Comparison of ENCODE assay signal across 9 cellular contexts in the genomic region with DNA sequence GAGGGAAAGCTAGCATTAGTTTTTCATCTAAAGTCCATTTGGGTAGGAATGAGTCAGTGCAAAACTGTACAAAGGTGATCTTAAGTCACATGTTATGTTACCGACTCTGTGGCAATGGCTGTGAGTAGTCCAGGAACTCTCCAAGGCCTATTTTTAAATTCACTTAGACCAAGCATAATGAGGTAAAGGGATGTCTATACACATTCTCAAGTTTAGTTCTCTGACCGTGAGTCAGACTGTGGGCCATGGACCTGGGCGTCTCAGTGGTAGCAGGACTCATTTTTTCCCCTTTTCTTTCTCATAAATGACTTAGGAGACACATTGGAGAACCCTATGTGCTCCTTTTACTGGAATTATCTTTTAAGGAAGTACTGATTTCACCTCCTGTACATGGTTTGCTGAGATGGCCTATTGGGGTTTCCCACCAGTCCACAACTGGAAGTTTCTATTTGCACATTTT.
A peak's percentile ranks its signal among the peaks of the same experiment; 100 is the strongest.
DNase-seq lines count a peak whose midpoint lies in the region; ATAC-seq, FAIRE-seq and TF ChIP-seq lines count a peak whose summit lies in the region.
"Had no signal": no experiment of that assay in that cellular context is flagged by ENCODE, and none has a peak within 500 bp of the region (broad histone marks: within the 10 kb centered on the region; RNA-seq: fewer than 3 reads in every experiment).

No MANE protein-coding gene starts in this region.

- TF ChIP-seq EP300 in A549 (IDR thresholded peaks at IDR 0.05), result no peak

- CTCF ChIA-PET in A549 (lab: Yijun Ruan, JAX), result no interaction called here

- H3K9me2 ChIP-seq in GM23248 (ENCODE audit: insufficient read depth) (no peaks in the 10 kb centered on the region), MM.1S (replicated peaks; ENCODE audit: insufficient read depth, low read length) (no peaks in the 10 kb centered on the region)

- TF ChIP-seq POLR2A in A549 (IDR thresholded peaks at IDR 0.05; ENCODE audit: low read length), result no peak

- peak overlapping the region; percentile 11; the same call in 2 of the 3 replicates for H3K4me2 ChIP-seq in A549
- peak overlapping the region; percentile 72 for H3K4me2 ChIP-seq in GM23248 (ENCODE audit: unreplicated experiment)
- no peak overlapping the region for H3K4me2 ChIP-seq in MM.1S (ENCODE audit: low read depth, low read length)

- DNase-seq in A549 (ENCODE audit: low read depth in 1 of 2, low spot score in 1 of 2) (no peak), GM23248 (peak; percentile 96), astrocyte of the hippocampus (ENCODE audit: low read depth, low spot score) (peak; percentile 89), medulla oblongata (ENCODE audit: extremely low spot score) (peak; percentile 50), NCI-H82 treated with DMSO at 0.1 percent for 48 hours (lab: John Stamatoyannopoulos, UW; ENCODE audit: unreplicated experiment) (no peak), MM.1S (no peak), NCI-H524 treated with DMSO at 0.1 percent for 48 hours (lab: John Stamatoyannopoulos, UW) (no peak)

- POLR2A ChIA-PET in A549 (lab: Yijun Ruan, JAX), result no interaction called here

- H3K27me3 ChIP-seq in GM23248 (replicated peaks; ENCODE audit: insufficient read depth), result no peaks in the 10 kb centered on the region
- no peaks in the 10 kb centered on the region for H3K27me3 ChIP-seq in MM.1S (replicated peaks; ENCODE audit: insufficient read depth, low read length)

- H3K9ac ChIP-seq in GM23248 (peak overlapping the region; percentile 59), MM.1S (ENCODE audit: low read length) (no peak overlapping the region)

- no peak for FAIRE-seq in A549 (lab: Jason Lieb, UNC)

- H3F3A ChIP-seq in GM23248 (ENCODE audit: insufficient read depth), result peaks cover 30% of the 10 kb centered on the region
- H3F3A ChIP-seq in MM.1S (ENCODE audit: insufficient read depth, low read length), result no peaks in the 10 kb centered on the region

- no peaks in the 10 kb centered on the region for H3K36me3 ChIP-seq in GM23248 (ENCODE audit: low read depth)
- H3K36me3 ChIP-seq in MM.1S (replicated peaks; ENCODE audit: insufficient read depth, low read length), result no peaks in the 10 kb centered on the region

- TF ChIP-seq RAD21 in A549 (conservative IDR thresholded peaks at IDR 0.05 in 1 of 2, IDR thresholded peaks at IDR 0.05 in 1 of 2), result no peak

- peaks cover 21% of the 10 kb centered on the region; the same call in 2 of the 3 replicates for H3K4me1 ChIP-seq in A549
- peaks cover 37% of the 10 kb centered on the region for H3K4me1 ChIP-seq in GM23248 (ENCODE audit: insufficient read depth)
- H3K4me1 ChIP-seq in MM.1S (ENCODE audit: low read length), result no peaks in the 10 kb centered on the region

- no peak overlapping the region for H3K4me3 ChIP-seq in A549
- 0 out of 2 replicates have a peak overlapping the region, but pooled peaks have one; percentile 11 for H3K4me3 ChIP-seq in GM23248
- H3K4me3 ChIP-seq in MM.1S (ENCODE audit: low read length), result no peak overlapping the region

- H3K9me3 ChIP-seq in A549, result no peaks in the 10 kb centered on the region
- no peaks in the 10 kb centered on the region for H3K9me3 ChIP-seq in GM23248 (ENCODE audit: low read depth)
- no peaks in the 10 kb centered on the region for H3K9me3 ChIP-seq in MM.1S (replicated peaks; ENCODE audit: insufficient read depth, low read length)

- TF ChIP-seq CTCF in A549 (IDR thresholded peaks at IDR 0.05) (no peak), MM.1S (IDR thresholded peaks at IDR 0.05; ENCODE audit: low read length) (no peak)

- H3K79me2 ChIP-seq in GM23248 (ENCODE audit: insufficient read depth) (peaks cover 63% of the 10 kb centered on the region), MM.1S (ENCODE audit: low read length) (no peaks in the 10 kb centered on the region)

- H4K20me1 ChIP-seq in GM23248 (ENCODE audit: insufficient read depth) (no peaks in the 10 kb centered on the region), MM.1S (ENCODE audit: insufficient read depth, low read length) (no peaks in the 10 kb centered on the region)

- H2AFZ ChIP-seq in GM23248, result no peak overlapping the region
- H2AFZ ChIP-seq in MM.1S (ENCODE audit: low read length), result no peak overlapping the region

- in situ Hi-C loops in GM23248 (cut with MboI), result loop anchor here (25.0 kb wide), 1 partner anchor 946 kb away; a partner anchor contains a TSS

- H3K27ac ChIP-seq in A549 (peak overlapping the region; percentile 1 to 27; a peak in 2 of 6 replicates), GM23248 (peak overlapping the region; percentile 93), MM.1S (ENCODE audit: low read length) (no peak overlapping the region)
- H3K27ac ChIP-seq: HL-60 had no signal

- ATAC-seq in A549, result peak; percentile 57 to 73; a peak in 5 of 6 replicates
- no peak for ATAC-seq in HG02973 (IDR thresholded peaks at IDR 0.05; ENCODE audit: unreplicated experiment)

- WGBS in A549 (ENCODE audit: missing lambda C conversion rate), result 71% methylated on average over 3 of the region's 3 CpGs
- 6 to 10% methylated on average over 3 of the region's 3 CpGs for WGBS in GM23248 (ENCODE audit: low coverage in 1 of 2, low lambda C conversion rate in 2 of 2, missing lambda C conversion rate in 2 of 2), 2 experiments

TF ChIP-seq in A549, 52 proteins besides CTCF, POLR2A, EP300 and RAD21:
- no peak for TF ChIP-seq FOXS1 (CRISPR knock-in tag; IDR thresholded peaks at IDR 0.05)
TF ChIP-seq in A549: peak in this region for 0.

Comparison
In these comparisons a context has a peak if more than half of its experiments do, and no peak if none do; other contexts are left out.
1. DNase-seq: peak in GM23248 (single experiment), astrocyte of the hippocampus (single experiment) and medulla oblongata (single experiment); none in A549 (0 of 2), NCI-H82 treated with DMSO at 0.1 percent for 48 hours (single experiment), MM.1S (single experiment) and NCI-H524 treated with DMSO at 0.1 percent for 48 hours (single experiment).